Comparison of ENCODE assay signal across 1 cellular context in the genomic region with DNA sequence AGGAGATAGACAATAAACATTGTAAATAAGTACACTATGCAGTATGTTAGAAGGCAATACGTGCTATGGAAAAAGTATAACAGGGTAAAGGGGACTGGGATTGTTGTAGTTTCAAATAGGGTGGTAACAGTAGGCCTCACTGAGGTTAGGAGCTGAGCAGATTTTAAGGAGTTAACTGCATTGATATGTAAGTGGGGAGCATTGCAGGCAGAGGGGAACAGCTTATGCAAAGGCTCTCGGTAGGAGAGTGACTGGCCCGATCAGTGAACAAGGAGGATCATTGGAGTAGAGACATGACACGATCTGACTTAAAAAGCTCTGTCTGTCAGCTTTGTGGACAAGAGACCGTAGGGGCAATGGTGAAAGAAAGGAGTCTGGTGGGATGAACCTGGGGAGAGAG.
TF ChIP-seq lines count a peak whose summit lies in the region.

No MANE protein-coding gene starts in this region.

TF ChIP-seq in H1, 55 proteins besides CTCF, POLR2A, EP300 and RAD21:
- TF ChIP-seq, protein P1, sequence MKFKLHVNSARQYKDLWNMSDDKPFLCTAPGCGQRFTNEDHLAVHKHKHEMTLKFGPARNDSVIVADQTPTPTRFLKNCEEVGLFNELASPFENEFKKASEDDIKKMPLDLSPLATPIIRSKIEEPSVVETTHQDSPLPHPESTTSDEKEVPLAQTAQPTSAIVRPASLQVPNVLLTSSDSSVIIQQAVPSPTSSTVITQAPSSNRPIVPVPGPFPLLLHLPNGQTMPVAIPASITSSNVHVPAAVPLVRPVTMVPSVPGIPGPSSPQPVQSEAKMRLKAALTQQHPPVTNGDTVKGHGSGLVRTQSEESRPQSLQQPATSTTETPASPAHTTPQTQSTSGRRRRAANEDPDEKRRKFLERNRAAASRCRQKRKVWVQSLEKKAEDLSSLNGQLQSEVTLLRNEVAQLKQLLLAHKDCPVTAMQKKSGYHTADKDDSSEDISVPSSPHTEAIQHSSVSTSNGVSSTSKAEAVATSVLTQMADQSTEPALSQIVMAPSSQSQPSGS (IDR thresholded peaks at IDR 0.05; ENCODE audit: low read length) = no peak
- TF ChIP-seq MAFK (IDR thresholded peaks at IDR 0.05; ENCODE audit: low read depth, low read length) = no peak
- no peak for TF ChIP-seq SIRT6 (IDR thresholded peaks at IDR 0.05; ENCODE audit: low read length)
- TF ChIP-seq CHD2 (IDR thresholded peaks at IDR 0.05; ENCODE audit: low read length) = no peak
- no peak for TF ChIP-seq SIN3A (conservative IDR thresholded peaks at IDR 0.05 in 1 of 2, IDR thresholded peaks at IDR 0.05 in 1 of 2; ENCODE audit: low read depth in 1 of 2, low read length in 2 of 2)
- TF ChIP-seq, protein P2, sequence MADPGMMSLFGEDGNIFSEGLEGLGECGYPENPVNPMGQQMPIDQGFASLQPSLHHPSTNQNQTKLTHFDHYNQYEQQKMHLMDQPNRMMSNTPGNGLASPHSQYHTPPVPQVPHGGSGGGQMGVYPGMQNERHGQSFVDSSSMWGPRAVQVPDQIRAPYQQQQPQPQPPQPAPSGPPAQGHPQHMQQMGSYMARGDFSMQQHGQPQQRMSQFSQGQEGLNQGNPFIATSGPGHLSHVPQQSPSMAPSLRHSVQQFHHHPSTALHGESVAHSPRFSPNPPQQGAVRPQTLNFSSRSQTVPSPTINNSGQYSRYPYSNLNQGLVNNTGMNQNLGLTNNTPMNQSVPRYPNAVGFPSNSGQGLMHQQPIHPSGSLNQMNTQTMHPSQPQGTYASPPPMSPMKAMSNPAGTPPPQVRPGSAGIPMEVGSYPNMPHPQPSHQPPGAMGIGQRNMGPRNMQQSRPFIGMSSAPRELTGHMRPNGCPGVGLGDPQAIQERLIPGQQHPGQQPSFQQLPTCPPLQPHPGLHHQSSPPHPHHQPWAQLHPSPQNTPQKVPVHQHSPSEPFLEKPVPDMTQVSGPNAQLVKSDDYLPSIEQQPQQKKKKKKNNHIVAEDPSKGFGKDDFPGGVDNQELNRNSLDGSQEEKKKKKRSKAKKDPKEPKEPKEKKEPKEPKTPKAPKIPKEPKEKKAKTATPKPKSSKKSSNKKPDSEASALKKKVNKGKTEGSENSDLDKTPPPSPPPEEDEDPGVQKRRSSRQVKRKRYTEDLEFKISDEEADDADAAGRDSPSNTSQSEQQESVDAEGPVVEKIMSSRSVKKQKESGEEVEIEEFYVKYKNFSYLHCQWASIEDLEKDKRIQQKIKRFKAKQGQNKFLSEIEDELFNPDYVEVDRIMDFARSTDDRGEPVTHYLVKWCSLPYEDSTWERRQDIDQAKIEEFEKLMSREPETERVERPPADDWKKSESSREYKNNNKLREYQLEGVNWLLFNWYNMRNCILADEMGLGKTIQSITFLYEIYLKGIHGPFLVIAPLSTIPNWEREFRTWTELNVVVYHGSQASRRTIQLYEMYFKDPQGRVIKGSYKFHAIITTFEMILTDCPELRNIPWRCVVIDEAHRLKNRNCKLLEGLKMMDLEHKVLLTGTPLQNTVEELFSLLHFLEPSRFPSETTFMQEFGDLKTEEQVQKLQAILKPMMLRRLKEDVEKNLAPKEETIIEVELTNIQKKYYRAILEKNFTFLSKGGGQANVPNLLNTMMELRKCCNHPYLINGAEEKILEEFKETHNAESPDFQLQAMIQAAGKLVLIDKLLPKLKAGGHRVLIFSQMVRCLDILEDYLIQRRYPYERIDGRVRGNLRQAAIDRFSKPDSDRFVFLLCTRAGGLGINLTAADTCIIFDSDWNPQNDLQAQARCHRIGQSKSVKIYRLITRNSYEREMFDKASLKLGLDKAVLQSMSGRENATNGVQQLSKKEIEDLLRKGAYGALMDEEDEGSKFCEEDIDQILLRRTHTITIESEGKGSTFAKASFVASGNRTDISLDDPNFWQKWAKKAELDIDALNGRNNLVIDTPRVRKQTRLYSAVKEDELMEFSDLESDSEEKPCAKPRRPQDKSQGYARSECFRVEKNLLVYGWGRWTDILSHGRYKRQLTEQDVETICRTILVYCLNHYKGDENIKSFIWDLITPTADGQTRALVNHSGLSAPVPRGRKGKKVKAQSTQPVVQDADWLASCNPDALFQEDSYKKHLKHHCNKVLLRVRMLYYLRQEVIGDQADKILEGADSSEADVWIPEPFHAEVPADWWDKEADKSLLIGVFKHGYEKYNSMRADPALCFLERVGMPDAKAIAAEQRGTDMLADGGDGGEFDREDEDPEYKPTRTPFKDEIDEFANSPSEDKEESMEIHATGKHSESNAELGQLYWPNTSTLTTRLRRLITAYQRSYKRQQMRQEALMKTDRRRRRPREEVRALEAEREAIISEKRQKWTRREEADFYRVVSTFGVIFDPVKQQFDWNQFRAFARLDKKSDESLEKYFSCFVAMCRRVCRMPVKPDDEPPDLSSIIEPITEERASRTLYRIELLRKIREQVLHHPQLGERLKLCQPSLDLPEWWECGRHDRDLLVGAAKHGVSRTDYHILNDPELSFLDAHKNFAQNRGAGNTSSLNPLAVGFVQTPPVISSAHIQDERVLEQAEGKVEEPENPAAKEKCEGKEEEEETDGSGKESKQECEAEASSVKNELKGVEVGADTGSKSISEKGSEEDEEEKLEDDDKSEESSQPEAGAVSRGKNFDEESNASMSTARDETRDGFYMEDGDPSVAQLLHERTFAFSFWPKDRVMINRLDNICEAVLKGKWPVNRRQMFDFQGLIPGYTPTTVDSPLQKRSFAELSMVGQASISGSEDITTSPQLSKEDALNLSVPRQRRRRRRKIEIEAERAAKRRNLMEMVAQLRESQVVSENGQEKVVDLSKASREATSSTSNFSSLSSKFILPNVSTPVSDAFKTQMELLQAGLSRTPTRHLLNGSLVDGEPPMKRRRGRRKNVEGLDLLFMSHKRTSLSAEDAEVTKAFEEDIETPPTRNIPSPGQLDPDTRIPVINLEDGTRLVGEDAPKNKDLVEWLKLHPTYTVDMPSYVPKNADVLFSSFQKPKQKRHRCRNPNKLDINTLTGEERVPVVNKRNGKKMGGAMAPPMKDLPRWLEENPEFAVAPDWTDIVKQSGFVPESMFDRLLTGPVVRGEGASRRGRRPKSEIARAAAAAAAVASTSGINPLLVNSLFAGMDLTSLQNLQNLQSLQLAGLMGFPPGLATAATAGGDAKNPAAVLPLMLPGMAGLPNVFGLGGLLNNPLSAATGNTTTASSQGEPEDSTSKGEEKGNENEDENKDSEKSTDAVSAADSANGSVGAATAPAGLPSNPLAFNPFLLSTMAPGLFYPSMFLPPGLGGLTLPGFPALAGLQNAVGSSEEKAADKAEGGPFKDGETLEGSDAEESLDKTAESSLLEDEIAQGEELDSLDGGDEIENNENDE (IDR thresholded peaks at IDR 0.05; ENCODE audit: insufficient replicate concordance, low read length) = peak; percentile 55
- no peak for TF ChIP-seq NRF1 (IDR thresholded peaks at IDR 0.05; ENCODE audit: low read depth, low read length)
- peak; percentile 36; the same call in 1 of the 2 replicates for TF ChIP-seq KDM1A (IDR thresholded peaks at IDR 0.05; ENCODE audit: borderline replicate concordance, low read length)
- 0 out of 4 replicates have a peak, but pooled peaks of 1 of the 2 experiments have one; percentile 32 for TF ChIP-seq HDAC2 (IDR thresholded peaks at IDR 0.05; ENCODE audit: borderline replicate concordance in 1 of 2, low read depth in 2 of 2, low read length in 2 of 2)
- peak; percentile 96 for TF ChIP-seq POU5F1 (IDR thresholded peaks at IDR 0.05; ENCODE audit: low read depth, low read length)
- TF ChIP-seq, protein P3, sequence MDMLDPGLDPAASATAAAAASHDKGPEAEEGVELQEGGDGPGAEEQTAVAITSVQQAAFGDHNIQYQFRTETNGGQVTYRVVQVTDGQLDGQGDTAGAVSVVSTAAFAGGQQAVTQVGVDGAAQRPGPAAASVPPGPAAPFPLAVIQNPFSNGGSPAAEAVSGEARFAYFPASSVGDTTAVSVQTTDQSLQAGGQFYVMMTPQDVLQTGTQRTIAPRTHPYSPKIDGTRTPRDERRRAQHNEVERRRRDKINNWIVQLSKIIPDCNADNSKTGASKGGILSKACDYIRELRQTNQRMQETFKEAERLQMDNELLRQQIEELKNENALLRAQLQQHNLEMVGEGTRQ (IDR thresholded peaks at IDR 0.05; ENCODE audit: low read length) = no peak
- TF ChIP-seq RFX5 (IDR thresholded peaks at IDR 0.05; ENCODE audit: borderline replicate concordance, low read depth, low read length) = no peak
- TF ChIP-seq CREB1 (IDR thresholded peaks at IDR 0.05) = no peak
- no peak for TF ChIP-seq JUN (IDR thresholded peaks at IDR 0.05; ENCODE audit: low read depth, low read length)
- no peak for TF ChIP-seq CBX8 (IDR thresholded peaks at IDR 0.05; ENCODE audit: borderline replicate concordance, low read depth, low read length)
- TF ChIP-seq RBBP5 (IDR thresholded peaks at IDR 0.05; ENCODE audit: borderline replicate concordance, low read depth, low read length) = no peak
- TF ChIP-seq SIX5 (IDR thresholded peaks at IDR 0.05; ENCODE audit: low read depth, low read length) = no peak
- no peak for TF ChIP-seq SAP30 (IDR thresholded peaks at IDR 0.05; ENCODE audit: insufficient read depth, insufficient replicate concordance, low read length)
